11 cellular contexts compared by ENCODE assay signal in the genomic region with DNA sequence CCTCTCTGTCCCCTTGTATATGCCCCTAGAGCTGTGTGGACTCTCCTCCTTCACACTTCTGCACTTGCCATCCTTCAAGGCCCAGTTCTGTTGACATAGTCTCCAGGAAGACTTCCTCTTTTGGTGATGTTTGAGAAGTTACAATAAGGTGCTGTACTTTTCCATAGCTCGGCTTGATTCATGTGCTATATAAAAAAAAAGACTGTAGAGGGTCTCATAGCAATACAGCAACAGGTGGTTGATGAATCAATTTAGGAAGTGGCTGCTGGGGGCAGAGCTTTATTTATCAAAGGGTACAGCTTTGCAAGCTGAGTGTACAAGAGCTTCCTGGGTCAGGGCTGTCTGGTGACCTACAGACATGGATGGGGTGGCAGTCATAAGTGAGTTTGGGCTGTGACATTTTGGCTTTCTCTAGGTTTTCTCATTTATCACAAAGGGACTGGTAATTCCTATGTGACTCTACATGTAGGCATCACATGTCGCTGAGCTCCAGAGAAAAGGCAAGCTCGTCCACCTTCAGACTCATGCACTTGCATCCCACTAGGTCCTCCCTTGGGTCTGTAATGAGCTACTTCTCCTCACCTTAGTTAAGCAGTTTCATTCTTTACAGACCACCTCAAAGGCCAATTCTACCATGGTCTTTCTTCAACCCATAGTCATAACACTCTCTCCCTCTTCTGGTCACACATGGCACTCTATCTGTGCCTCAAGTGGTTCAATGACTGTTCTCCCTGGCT.
DNase-seq lines count a peak whose midpoint lies in the region; ATAC-seq and TF ChIP-seq lines count a peak whose summit lies in the region.
"Had no signal": no experiment of that assay in that cellular context is flagged by ENCODE, and none has a peak within 500 bp of the region (broad histone marks: within the 10 kb centered on the region; RNA-seq: fewer than 3 reads in every experiment).

No MANE protein-coding gene starts in this region.

- CTCF ChIA-PET in naive thymus-derived CD4-positive, alpha-beta T cell (lab: Charles Lee): interaction anchor here (0.7 to 1.6 kb wide), 5 partner anchors 10 to 68 kb away, joined by 3 to 7 read pairs (median 4); no protein-coding TSS in a partner anchor

- no peak overlapping the region for H3K27ac ChIP-seq in naive thymus-derived CD4-positive, alpha-beta T cell (ENCODE audit: low read depth, low read length)
- H3K27ac ChIP-seq in spleen: peak overlapping the region in 4 of 8 donors; percentile 6 to 70 (median 44)
- no peak overlapping the region for H3K27ac ChIP-seq in body of pancreas

- no peaks in the 10 kb centered on the region for H3K27me3 Mint-ChIP-seq in activated T-helper 17 cell treated with anti-CD3 and anti-CD28 coated beads, Interleukin-2, amount 50 U/mL, for 72 hours
- H3K27me3 Mint-ChIP-seq in naive thymus-derived CD4-positive, alpha-beta T cell: no peaks in the 10 kb centered on the region

- no peak overlapping the region for H2AFZ ChIP-seq in Loucy (ENCODE audit: low read length)

- H3K9me2 ChIP-seq in Loucy (replicated peaks; ENCODE audit: low read depth, low read length): no peaks in the 10 kb centered on the region

- H3K4me3 ChIP-seq in Loucy (ENCODE audit: low read length, poor library complexity, severe bottlenecking) (no peak overlapping the region), spleen (no peak overlapping the region), body of pancreas (no peak overlapping the region)
- no peak overlapping the region for H3K4me3 ChIP-seq in naive thymus-derived CD4-positive, alpha-beta T cell (ENCODE audit: low read length)
- H3K4me3 ChIP-seq: lung had no signal

- peak overlapping the region; percentile 83 for H3K4me3 Mint-ChIP-seq in activated T-helper 17 cell treated with anti-CD3 and anti-CD28 coated beads, Interleukin-2, amount 50 U/mL, for 72 hours
- H3K4me3 Mint-ChIP-seq in naive thymus-derived CD4-positive, alpha-beta T cell: peak overlapping the region in 9 of 10 donors; percentile 11 to 65 (median 48)

- peak overlapping the region; percentile 51 for H3K9ac ChIP-seq in Loucy (ENCODE audit: low read depth, low read length, poor library complexity, severe bottlenecking)

- H3K27ac Mint-ChIP-seq in activated T-helper 17 cell treated with anti-CD3 and anti-CD28 coated beads, Interleukin-2, amount 50 U/mL, for 72 hours: peak overlapping the region; percentile 99
- H3K27ac Mint-ChIP-seq in naive thymus-derived CD4-positive, alpha-beta T cell: peak overlapping the region; percentile 52 to 86 (median 74)

- intact Hi-C loops in naive thymus-derived CD4-positive, alpha-beta T cell (cut with micrococcal nuclease): loop anchor here in 1 of 2 donors (1.0 to 2.0 kb wide), 3 partner anchors 8 to 16 kb away; no protein-coding TSS in a partner anchor
- intact Hi-C loops in posterior cingulate gyrus (cut with DNase I) (no loop called here), spleen (cut with DNase I; ENCODE audit: low total_unique reads) (no loop called here), body of pancreas (cut with DNase I) (no loop called here)

- H3K36me3 Mint-ChIP-seq in activated T-helper 17 cell treated with anti-CD3 and anti-CD28 coated beads, Interleukin-2, amount 50 U/mL, for 72 hours (ENCODE audit: low read depth): peaks cover 22% of the 10 kb centered on the region
- peaks cover 0 to 28% (median 17%) of the 10 kb centered on the region in 5 donors for H3K36me3 Mint-ChIP-seq in naive thymus-derived CD4-positive, alpha-beta T cell

- H3K9me3 Mint-ChIP-seq in activated T-helper 17 cell treated with anti-CD3 and anti-CD28 coated beads, Interleukin-2, amount 50 U/mL, for 72 hours: peaks cover 5% of the 10 kb centered on the region
- H3K9me3 Mint-ChIP-seq in naive thymus-derived CD4-positive, alpha-beta T cell: peaks cover 0 to 4% (median 0%) of the 10 kb centered on the region in 11 donors

- no peaks in the 10 kb centered on the region for H3K27me3 ChIP-seq in Loucy (ENCODE audit: insufficient read depth, low read length, poor library complexity, severe bottlenecking)
- H3K27me3 ChIP-seq in naive thymus-derived CD4-positive, alpha-beta T cell (ENCODE audit: control insufficient read depth in 2 of 2, insufficient read depth in 2 of 2, low read length in 2 of 2): no peaks in the 10 kb centered on the region
- H3K27me3 ChIP-seq in spleen (replicated peaks in 1 of 7): no peaks in the 10 kb centered on the region
- H3K27me3 ChIP-seq in body of pancreas: no peaks in the 10 kb centered on the region

- peak; percentile 64 for ATAC-seq in activated T-helper 17 cell treated with anti-CD3 and anti-CD28 coated beads, Interleukin-2, amount 50 U/mL, for 72 hours (replicated peaks)
- ATAC-seq in naive thymus-derived CD4-positive, alpha-beta T cell: peak; percentile 48
- no peak for ATAC-seq in body of pancreas

- peak overlapping the region; percentile 38 for H3K4me2 ChIP-seq in Loucy (ENCODE audit: low read depth, low read length, poor library complexity, severe bottlenecking)

- TF ChIP-seq CTCF in Loucy (conservative IDR thresholded peaks at IDR 0.05; ENCODE audit: low read length): peak; percentile 56
- no peak for TF ChIP-seq CTCF in spleen (IDR thresholded peaks at IDR 0.05 in 8 of 11, conservative IDR thresholded peaks at IDR 0.05 in 3 of 11)
- no peak for TF ChIP-seq CTCF in body of pancreas (IDR thresholded peaks at IDR 0.05)

- TF ChIP-seq POLR2A in spleen (IDR thresholded peaks at IDR 0.05): no peak
- TF ChIP-seq POLR2A in body of pancreas (IDR thresholded peaks at IDR 0.05): no peak

- H3K9me3 ChIP-seq in Loucy (ENCODE audit: insufficient read depth, low read depth, low read length) (no peaks in the 10 kb centered on the region), spleen (no peaks in the 10 kb centered on the region), body of pancreas (no peaks in the 10 kb centered on the region)
- H3K9me3 ChIP-seq in naive thymus-derived CD4-positive, alpha-beta T cell (ENCODE audit: control insufficient read depth in 2 of 3, low read length in 3 of 3): no peaks in the 10 kb centered on the region

- peaks cover 52% of the 10 kb centered on the region for H3K4me1 Mint-ChIP-seq in activated T-helper 17 cell treated with anti-CD3 and anti-CD28 coated beads, Interleukin-2, amount 50 U/mL, for 72 hours
- peaks cover 44 to 100% (median 97%) of the 10 kb centered on the region in 7 donors for H3K4me1 Mint-ChIP-seq in naive thymus-derived CD4-positive, alpha-beta T cell

- POLR2A ChIA-PET in naive thymus-derived CD4-positive, alpha-beta T cell (lab: Charles Lee): interaction anchor here (0.6 to 1.5 kb wide), 6 partner anchors 7 to 105 kb away, joined by 3 to 9 read pairs (median 3); no protein-coding TSS in a partner anchor

- peak; percentile 44 for DNase-seq in SKM-1 treated with dmso at 0.1 percent for 144 hours (lab: John Stamatoyannopoulos, UW; ENCODE audit: unreplicated experiment)
- DNase-seq in SKM-1 (lab: John Stamatoyannopoulos, UW; ENCODE audit: unreplicated experiment): no peak
- DNase-seq in naive thymus-derived CD4-positive, alpha-beta T cell: no peak
- no peak for DNase-seq in posterior cingulate gyrus
- DNase-seq in spleen: no peak
- no peak for DNase-seq in body of pancreas
- DNase-seq: Karpas-422, NCI-H446 had no signal

- H4K20me1 ChIP-seq in Loucy (ENCODE audit: insufficient read depth, low read length, poor library complexity, severe bottlenecking): peaks cover 89% of the 10 kb centered on the region

- peaks cover 40% of the 10 kb centered on the region; the same call in 1 of the 2 replicates for H3K36me3 ChIP-seq in Loucy (ENCODE audit: insufficient read depth, low read length)
- H3K36me3 ChIP-seq in naive thymus-derived CD4-positive, alpha-beta T cell (ENCODE audit: control insufficient read depth in 2 of 3, insufficient read depth in 3 of 3, low read length in 3 of 3): no peaks in the 10 kb centered on the region
- H3K36me3 ChIP-seq in spleen: no peaks in the 10 kb centered on the region
- no peaks in the 10 kb centered on the region for H3K36me3 ChIP-seq in body of pancreas (replicated peaks in 1 of 2; ENCODE audit: insufficient read depth in 1 of 2, low read depth in 2 of 2)

- peaks cover 99% of the 10 kb centered on the region for H3K79me2 ChIP-seq in Loucy (ENCODE audit: insufficient read depth, low read length)

- 66 to 76% (median 71%) methylated on average over 3 of the region's 3 CpGs for WGBS in spleen, 5 donors
- WGBS in body of pancreas, 2 donors: 81 to 86% methylated on average over 3 of the region's 3 CpGs

- H3K4me1 ChIP-seq in Loucy (ENCODE audit: insufficient read depth, low read length, poor library complexity, severe bottlenecking): peaks cover 82% of the 10 kb centered on the region
- peaks cover 21 to 55% of the 10 kb centered on the region in 2 donors for H3K4me1 ChIP-seq in naive thymus-derived CD4-positive, alpha-beta T cell (ENCODE audit: control insufficient read depth in 2 of 2, insufficient read depth in 2 of 2, low read length in 2 of 2)
- peaks cover 0 to 83% (median 19%) of the 10 kb centered on the region in 6 donors for H3K4me1 ChIP-seq in spleen
- no peaks in the 10 kb centered on the region for H3K4me1 ChIP-seq in body of pancreas

- H3F3A ChIP-seq in Loucy (ENCODE audit: low read depth): no peaks in the 10 kb centered on the region
